ENCODE assay signal across 8 cellular contexts in the genomic region with DNA sequence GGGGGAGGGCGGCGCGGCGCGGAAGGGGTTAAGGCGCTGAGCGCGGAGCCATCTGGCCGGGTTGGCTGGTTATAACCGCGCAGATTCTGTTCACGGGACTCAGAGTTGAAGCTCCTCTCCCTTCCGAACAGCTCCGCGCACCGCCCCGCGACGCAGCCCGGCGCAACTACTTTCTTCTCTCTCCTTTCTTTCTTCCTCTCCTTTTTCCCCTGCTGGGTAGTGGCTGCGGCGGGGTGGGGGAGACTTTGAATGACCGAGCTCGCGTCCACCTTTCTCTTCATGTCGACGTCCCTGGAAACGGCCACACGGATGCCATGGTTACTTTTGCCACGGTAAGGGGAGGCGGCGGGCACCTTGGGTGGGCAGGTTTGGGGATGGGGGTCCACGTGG. TPM values are rescaled to one million over a fixed set of nuclear protein-coding genes. Genes with fewer than 3 reads are reported as not detected.
DNase-seq lines count a peak whose midpoint lies in the region; ATAC-seq and TF ChIP-seq lines count a peak whose summit lies in the region.

NTF3 (plus strand) TSS at position 98 of the 390 bp plus-strand sequence; CDS start at position 315, 217 bp downstream.

- no peaks in the 10 kb centered on the region for H3K9me2 ChIP-seq in DOHH2 (replicated peaks; ENCODE audit: control insufficient read depth, low read length)

- peak within 1 kb of the TSS; percentile 48 to 88 (median 74) for H3K4me3 Mint-ChIP-seq in naive thymus-derived CD8-positive, alpha-beta T cell

- H3K4me3 ChIP-seq in DOHH2 (ENCODE audit: low read length) (peak within 1 kb of the TSS; percentile 50), epithelial cell of esophagus (ENCODE audit: low read length) (peak within 1 kb of the TSS; percentile 7)
- no peak within 1 kb of the TSS for H3K4me3 ChIP-seq in effector memory CD4-positive, alpha-beta T cell (ENCODE audit: insufficient read depth, low read depth, low read length, poor library complexity, severe bottlenecking)

- H3K27ac Mint-ChIP-seq in naive thymus-derived CD8-positive, alpha-beta T cell: no peak within 1 kb of the TSS

- POLR2A ChIA-PET in naive thymus-derived CD8-positive, alpha-beta T cell (lab: Charles Lee): no interaction called here

- H3K27me3 Mint-ChIP-seq in naive thymus-derived CD8-positive, alpha-beta T cell: peaks cover 19 to 59% (median 38%) of the 10 kb centered on the region in 5 donors

- peaks cover 9 to 22% (median 15%) of the 10 kb centered on the region in 4 donors for H3K4me1 Mint-ChIP-seq in naive thymus-derived CD8-positive, alpha-beta T cell

- peaks cover 58% of the 10 kb centered on the region for H3K27me3 ChIP-seq in DOHH2 (ENCODE audit: control insufficient read depth, low read length)
- H3K27me3 ChIP-seq in effector memory CD4-positive, alpha-beta T cell (replicated peaks; ENCODE audit: control insufficient read depth, insufficient read depth, low read length, poor library complexity, severe bottlenecking): peaks cover 14% of the 10 kb centered on the region

- peak within 1 kb of the TSS; percentile 44 for H3K4me2 ChIP-seq in DOHH2 (ENCODE audit: low read length)

- H3K36me3 ChIP-seq in DOHH2 (ENCODE audit: control insufficient read depth, low read length): no peaks in the 10 kb centered on the region
- H3K36me3 ChIP-seq in effector memory CD4-positive, alpha-beta T cell (ENCODE audit: control insufficient read depth, insufficient read depth, low read length): no peaks in the 10 kb centered on the region

- TF ChIP-seq CTCF in DOHH2 (IDR thresholded peaks at IDR 0.05; ENCODE audit: low read depth, low read length, poor library complexity, severe bottlenecking) (no peak), epithelial cell of esophagus (IDR thresholded peaks at IDR 0.05; ENCODE audit: insufficient read depth, low read depth, low read length, missing control alignments) (no peak)

- no peaks in the 10 kb centered on the region for H4K20me1 ChIP-seq in DOHH2 (ENCODE audit: control insufficient read depth, insufficient read depth, low read depth, low read length)

- no peak within 1 kb of the TSS for H3K27ac ChIP-seq in DOHH2 (ENCODE audit: low read depth, low read length)
- no peak within 1 kb of the TSS for H3K27ac ChIP-seq in effector memory CD4-positive, alpha-beta T cell (ENCODE audit: insufficient read depth, low read length, poor library complexity, severe bottlenecking)

- H3K36me3 Mint-ChIP-seq in naive thymus-derived CD8-positive, alpha-beta T cell: no peaks in the 10 kb centered on the region

- DNase-seq in NCI-H1105 (lab: John Stamatoyannopoulos, UW): peak; percentile 34
- DNase-seq in epithelial cell of esophagus (ENCODE audit: low read depth): peak; percentile 17
- no peak for DNase-seq in naive thymus-derived CD8-positive, alpha-beta T cell
- no peak for DNase-seq in effector memory CD4-positive, alpha-beta T cell
- DNase-seq in inferior parietal cortex (ENCODE audit: extremely low spot score): no peak
- no peak for DNase-seq in activated CD4-positive, alpha-beta T cell treated with anti-CD3 and anti-CD28 coated beads for 4 hours

- peaks cover 0 to 9% (median 0%) of the 10 kb centered on the region in 9 donors for H3K9me3 Mint-ChIP-seq in naive thymus-derived CD8-positive, alpha-beta T cell

- H3K79me2 ChIP-seq in DOHH2 (ENCODE audit: control insufficient read depth, low read length): no peaks in the 10 kb centered on the region

- ATAC-seq in naive thymus-derived CD8-positive, alpha-beta T cell: no peak
- ATAC-seq in GM18873 (IDR thresholded peaks at IDR 0.05; ENCODE audit: low FRiP score, unreplicated experiment): no peak

- H3K4me1 ChIP-seq in DOHH2 (ENCODE audit: control insufficient read depth, low read length): peaks cover 31% of the 10 kb centered on the region
- peaks cover 4% of the 10 kb centered on the region for H3K4me1 ChIP-seq in effector memory CD4-positive, alpha-beta T cell (ENCODE audit: control insufficient read depth, insufficient read depth, low read length, poor library complexity, severe bottlenecking)

- H3K9me3 ChIP-seq in DOHH2 (ENCODE audit: control insufficient read depth, insufficient read depth, low read length): no peaks in the 10 kb centered on the region
- no peaks in the 10 kb centered on the region for H3K9me3 ChIP-seq in effector memory CD4-positive, alpha-beta T cell (ENCODE audit: control insufficient read depth, low read length)

- H3F3A ChIP-seq in DOHH2 (ENCODE audit: control insufficient read depth, insufficient read depth): no peaks in the 10 kb centered on the region

RNA-seq across cellular contexts. Expression of gene NTF3, which starts in this region (rescaled TPM):
- total RNA-seq in naive thymus-derived CD8-positive, alpha-beta T cell: not detected
- polyA plus RNA-seq in naive thymus-derived CD8-positive, alpha-beta T cell: not detected

Comparison
In these comparisons a context has a peak if more than half of its experiments do, and no peak if none do; other contexts are left out.
1. DNase-seq: peak in NCI-H1105 (single experiment) and epithelial cell of esophagus (single experiment); none in naive thymus-derived CD8-positive, alpha-beta T cell (0 of 10), effector memory CD4-positive, alpha-beta T cell (0 of 3), inferior parietal cortex (single experiment) and activated CD4-positive, alpha-beta T cell treated with anti-CD3 and anti-CD28 coated beads for 4 hours (0 of 2).